8 cellular contexts compared by ENCODE assay signal in genomic region chr21:35046880-35047229, GRCh38. TPM values are rescaled to one million over a fixed set of nuclear protein-coding genes. Genes with fewer than 3 reads are reported as not detected.
DNase-seq lines count a peak whose midpoint lies in the region; ATAC-seq and TF ChIP-seq lines count a peak whose summit lies in the region.

No MANE protein-coding gene starts in this region.

- H3K36me3 ChIP-seq in brain microvascular endothelial cell (replicated peaks): no peaks in the 10 kb centered on the region
- H3K36me3 ChIP-seq in muscle layer of duodenum (ENCODE audit: control insufficient read depth in 1 of 2, insufficient read depth in 2 of 2, low read length in 2 of 2): peaks cover 0 to 10% of the 10 kb centered on the region in 2 donors

- ATAC-seq in GM21381 (IDR thresholded peaks at IDR 0.05; ENCODE audit: unreplicated experiment) (no peak), GM18868 (IDR thresholded peaks at IDR 0.05; ENCODE audit: unreplicated experiment) (no peak)

- peaks cover 14 to 28% of the 10 kb centered on the region in 2 donors for H3K4me1 ChIP-seq in muscle layer of duodenum (ENCODE audit: control insufficient read depth in 1 of 2, insufficient read depth in 2 of 2, low read length in 2 of 2)

- H3K27me3 ChIP-seq in brain microvascular endothelial cell (replicated peaks): no peaks in the 10 kb centered on the region
- no peaks in the 10 kb centered on the region for H3K27me3 ChIP-seq in muscle layer of duodenum (ENCODE audit: low read depth, low read length)

- DNase-seq in AG20443 (ENCODE audit: low spot score) (peak; percentile 68), LHCN-M2 (ENCODE audit: low read depth) (peak; percentile 58), brain microvascular endothelial cell (peak; percentile 63), GM13976 (ENCODE audit: low spot score) (no peak)
- DNase-seq in stimulated activated CD4-positive, alpha-beta T cell treated with anti-CD3 and anti-CD28 coated beads, Interleukin-4, amount 100 ng/mL, for 24 hours: no peak

- no peaks in the 10 kb centered on the region for H3K9me3 ChIP-seq in muscle layer of duodenum (ENCODE audit: control insufficient read depth in 1 of 2, low read length in 2 of 2)

- TF ChIP-seq CTCF in brain microvascular endothelial cell (IDR thresholded peaks at IDR 0.05; ENCODE audit: low read depth, low read length, missing control alignments): no peak
- TF ChIP-seq CTCF in GM13976 (IDR thresholded peaks at IDR 0.05; ENCODE audit: borderline replicate concordance, control extremely low read depth, extremely low read depth, insufficient read depth, missing control alignments): no peak

- peak overlapping the region; percentile 86 for H3K27ac ChIP-seq in brain microvascular endothelial cell
- H3K27ac ChIP-seq in muscle layer of duodenum (ENCODE audit: low read length): peak overlapping the region; percentile 3

- H3K4me3 ChIP-seq in brain microvascular endothelial cell (ENCODE audit: low read depth, low read length) (peak overlapping the region; percentile 60), muscle layer of duodenum (ENCODE audit: low read depth in 1 of 2, low read length in 2 of 2) (peak overlapping the region; percentile 46 to 59)

- in situ Hi-C loops in brain microvascular endothelial cell (cut with HindIII; ENCODE audit: low pct_ligation_motif_present, low sequenced_read_pairs): no loop called here
- in situ Hi-C loops in GM13976 (cut with MboI; ENCODE audit: low sequenced_read_pairs, unreplicated experiment): loop anchor here (10.0 kb wide), 1 partner anchor 162 kb away; no protein-coding TSS in a partner anchor

RNA-seq across cellular contexts. Expression of gene RUNX1, which starts 2.2 kb away (rescaled TPM):
- total RNA-seq in LHCN-M2 (2014; rRNA removed): 31.2 and 43.9 TPM in 2 replicates
- 29.7 TPM for polyA plus RNA-seq in LHCN-M2 (2012)

Comparison
In these comparisons a context has a peak if more than half of its experiments do, and no peak if none do; other contexts are left out.
1. DNase-seq: peak in AG20443 (single experiment), LHCN-M2 (single experiment) and brain microvascular endothelial cell (single experiment); none in GM13976 (single experiment) and stimulated activated CD4-positive, alpha-beta T cell treated with anti-CD3 and anti-CD28 coated beads, Interleukin-4, amount 100 ng/mL, for 24 hours (single experiment).